ENCODE assay signal across 8 cellular contexts in genomic region chr17:15171433-15172047, GRCh38.
A peak's percentile ranks its signal among the peaks of the same experiment; 100 is the strongest.
DNase-seq lines count a peak whose midpoint lies in the region; ATAC-seq lines count a peak whose summit lies in the region.

No MANE protein-coding gene starts in this region.

- peak; percentile 66 for ATAC-seq in HG02642 (IDR thresholded peaks at IDR 0.05; ENCODE audit: poor library complexity, unreplicated experiment)

- DNase-seq in NCI-H1417 (lab: John Stamatoyannopoulos, UW) (peak in 2 of 3 experiments; percentile 10 to 23), NCI-H1417 treated with DMSO at 0.1 percent for 48 hours (lab: John Stamatoyannopoulos, UW) (no peak), RPMI8226 (peak; percentile 67), cerebellar cortex (ENCODE audit: low spot score) (peak; percentile 27), kidney glomerular epithelial cell (lab: John Stamatoyannopoulos, UW) (peak; percentile 52), NCI-H1092 (lab: John Stamatoyannopoulos, UW) (no peak)
- DNase-seq in stimulated activated CD4-positive, alpha-beta T cell treated with anti-CD3 and anti-CD28 coated beads, Interleukin-4, amount 100 ng/mL, for 24 hours = peak; percentile 15

Comparison
In these comparisons a context has a peak if more than half of its experiments do, and no peak if none do; other contexts are left out.
1. DNase-seq: peak in NCI-H1417 (2 of 3), RPMI8226 (single experiment), cerebellar cortex (single experiment), kidney glomerular epithelial cell (single experiment) and stimulated activated CD4-positive, alpha-beta T cell treated with anti-CD3 and anti-CD28 coated beads, Interleukin-4, amount 100 ng/mL, for 24 hours (single experiment); none in NCI-H1417 treated with DMSO at 0.1 percent for 48 hours (single experiment) and NCI-H1092 (single experiment).